Comparison of ENCODE assay signal across 1 cellular context in genomic region chr9:35603986-35604577, GRCh38.
TF ChIP-seq lines count a peak whose summit lies in the region.

No MANE protein-coding gene starts in this region.

TF ChIP-seq in K562, 482 proteins besides CTCF, POLR2A, EP300 and RAD21 (continued from another document and continues in another):
- TF ChIP-seq ZBTB40 (IDR thresholded peaks at IDR 0.05): peak; percentile 75
- TF ChIP-seq ZBTB40 (CRISPR knock-in tag; IDR thresholded peaks at IDR 0.05): no peak
- TF ChIP-seq, protein P1, sequence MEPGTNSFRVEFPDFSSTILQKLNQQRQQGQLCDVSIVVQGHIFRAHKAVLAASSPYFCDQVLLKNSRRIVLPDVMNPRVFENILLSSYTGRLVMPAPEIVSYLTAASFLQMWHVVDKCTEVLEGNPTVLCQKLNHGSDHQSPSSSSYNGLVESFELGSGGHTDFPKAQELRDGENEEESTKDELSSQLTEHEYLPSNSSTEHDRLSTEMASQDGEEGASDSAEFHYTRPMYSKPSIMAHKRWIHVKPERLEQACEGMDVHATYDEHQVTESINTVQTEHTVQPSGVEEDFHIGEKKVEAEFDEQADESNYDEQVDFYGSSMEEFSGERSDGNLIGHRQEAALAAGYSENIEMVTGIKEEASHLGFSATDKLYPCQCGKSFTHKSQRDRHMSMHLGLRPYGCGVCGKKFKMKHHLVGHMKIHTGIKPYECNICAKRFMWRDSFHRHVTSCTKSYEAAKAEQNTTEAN (CRISPR knock-in tag; IDR thresholded peaks at IDR 0.05): no peak
- no peak for TF ChIP-seq SRSF1 (IDR thresholded peaks at IDR 0.05; ENCODE audit: low read depth, low read length)
- no peak for TF ChIP-seq NFATC3 (IDR thresholded peaks at IDR 0.05)
- TF ChIP-seq MYBL2 (IDR thresholded peaks at IDR 0.05; ENCODE audit: low read depth): peak; percentile 82
- TF ChIP-seq MYBL2 (CRISPR knock-in tag; IDR thresholded peaks at IDR 0.05; ENCODE audit: borderline replicate concordance): no peak
- TF ChIP-seq CBX1 (IDR thresholded peaks at IDR 0.05; ENCODE audit: low read depth): 0 out of 2 replicates have a peak, but pooled peaks have one; percentile 62
- 0 out of 2 replicates have a peak, but pooled peaks have one; percentile 39 for TF ChIP-seq MYNN (IDR thresholded peaks at IDR 0.05)
- no peak for TF ChIP-seq MYNN (CRISPR knock-in tag; IDR thresholded peaks at IDR 0.05)
- TF ChIP-seq AFF4 (CRISPR knock-in tag; IDR thresholded peaks at IDR 0.05): no peak; the same call in 1 of the 2 replicates
- TF ChIP-seq MEF2D (tag; conservative IDR thresholded peaks at IDR 0.05; ENCODE audit: low read depth): no peak
- TF ChIP-seq NFYB (IDR thresholded peaks at IDR 0.05; ENCODE audit: extremely low read depth, insufficient read length): peak; percentile 24
- no peak for TF ChIP-seq ZNF76 (CRISPR knock-in tag; IDR thresholded peaks at IDR 0.05; ENCODE audit: borderline replicate concordance)
- TF ChIP-seq SRSF3 (IDR thresholded peaks at IDR 0.05; ENCODE audit: insufficient read depth, low read length): no peak
- TF ChIP-seq HNRNPUL1 (IDR thresholded peaks at IDR 0.05; ENCODE audit: low read length): no peak
- no peak for TF ChIP-seq AFF1 (IDR thresholded peaks at IDR 0.05; ENCODE audit: low read depth in 1 of 2, partially characterized antibody in 2 of 2)
- TF ChIP-seq CREBBP (IDR thresholded peaks at IDR 0.05; ENCODE audit: low read depth, low read length): no peak
- no peak for TF ChIP-seq SMARCC2 (IDR thresholded peaks at IDR 0.05; ENCODE audit: low read depth)
- no peak for TF ChIP-seq ZNF212 (CRISPR knock-in tag; IDR thresholded peaks at IDR 0.05)
- peak; percentile 13; the same call in 1 of the 2 replicates for TF ChIP-seq BHLHE40 (IDR thresholded peaks at IDR 0.05; ENCODE audit: low read length)
- no peak for TF ChIP-seq THAP7 (CRISPR knock-in tag; IDR thresholded peaks at IDR 0.05)
- TF ChIP-seq RBM39 (optimal IDR thresholded peaks at IDR 0.05; ENCODE audit: low read depth, low read length): no peak
- no peak for TF ChIP-seq STAT5A (IDR thresholded peaks at IDR 0.05; ENCODE audit: borderline replicate concordance, low read length)
- TF ChIP-seq ZNF280A (IDR thresholded peaks at IDR 0.05; ENCODE audit: low read depth, partially characterized antibody): no peak
- TF ChIP-seq SP1 (CRISPR knock-in tag; IDR thresholded peaks at IDR 0.05): peak; percentile 86
- no peak for TF ChIP-seq SNAPC5 (CRISPR knock-in tag; IDR thresholded peaks at IDR 0.05)
- TF ChIP-seq ATF4 (CRISPR knock-in tag; IDR thresholded peaks at IDR 0.05): no peak
- no peak for TF ChIP-seq PHTF2 (CRISPR knock-in tag; IDR thresholded peaks at IDR 0.05)
- no peak for TF ChIP-seq ZNF436 (CRISPR knock-in tag; IDR thresholded peaks at IDR 0.05)
- no peak for TF ChIP-seq ZNF165 (CRISPR knock-in tag; IDR thresholded peaks at IDR 0.05; ENCODE audit: borderline replicate concordance)
- peak; percentile 82 for TF ChIP-seq POLR2G (IDR thresholded peaks at IDR 0.05; ENCODE audit: low read depth, low read length)
- no peak for TF ChIP-seq TOE1 (IDR thresholded peaks at IDR 0.05; ENCODE audit: borderline replicate concordance)
- no peak for TF ChIP-seq TOE1 (CRISPR knock-in tag; IDR thresholded peaks at IDR 0.05; ENCODE audit: borderline replicate concordance, low read depth)
- no peak for TF ChIP-seq STAG1 (CRISPR knock-in tag; IDR thresholded peaks at IDR 0.05; ENCODE audit: borderline replicate concordance)
- peak; percentile 90 for TF ChIP-seq EGR1 (conservative IDR thresholded peaks at IDR 0.05)
- TF ChIP-seq, protein P2, sequence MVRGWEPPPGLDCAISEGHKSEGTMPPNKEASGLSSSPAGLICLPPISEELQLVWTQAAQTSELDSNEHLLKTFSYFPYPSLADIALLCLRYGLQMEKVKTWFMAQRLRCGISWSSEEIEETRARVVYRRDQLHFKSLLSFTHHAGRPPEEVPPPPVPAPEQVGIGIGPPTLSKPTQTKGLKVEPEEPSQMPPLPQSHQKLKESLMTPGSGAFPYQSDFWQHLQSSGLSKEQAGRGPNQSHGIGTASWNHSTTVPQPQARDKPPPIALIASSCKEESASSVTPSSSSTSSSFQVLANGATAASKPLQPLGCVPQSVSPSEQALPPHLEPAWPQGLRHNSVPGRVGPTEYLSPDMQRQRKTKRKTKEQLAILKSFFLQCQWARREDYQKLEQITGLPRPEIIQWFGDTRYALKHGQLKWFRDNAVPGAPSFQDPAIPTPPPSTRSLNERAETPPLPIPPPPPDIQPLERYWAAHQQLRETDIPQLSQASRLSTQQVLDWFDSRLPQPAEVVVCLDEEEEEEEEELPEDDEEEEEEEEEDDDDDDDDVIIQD (CRISPR knock-in tag; IDR thresholded peaks at IDR 0.05): no peak
- 0 out of 2 replicates have a peak, but pooled peaks have one; percentile 15 for TF ChIP-seq FOSL1 (tag; conservative IDR thresholded peaks at IDR 0.05)
